In genomic region chr3:39124876-39125836, GRCh38 we compare ENCODE assay signal across 10 cellular contexts. TPM values are rescaled to one million over a fixed set of nuclear protein-coding genes. Genes with fewer than 3 reads are reported as not detected.
DNase-seq lines count a peak whose midpoint lies in the region; ATAC-seq, FAIRE-seq and TF ChIP-seq lines count a peak whose summit lies in the region.
"Had no signal": no experiment of that assay in that cellular context is flagged by ENCODE, and none has a peak within 500 bp of the region (broad histone marks: within the 10 kb centered on the region; RNA-seq: fewer than 3 reads in every experiment).

No MANE protein-coding gene starts in this region.

- no peaks in the 10 kb centered on the region for H3K27me3 ChIP-seq in endocrine pancreas (ENCODE audit: control insufficient read depth, insufficient read depth, low read length)

- ATAC-seq in mucosa of descending colon: peak; percentile 80

- peak; percentile 71 for DNase-seq in AG08395 (ENCODE audit: low spot score)
- peak; percentile 23 for DNase-seq in LHCN-M2 (ENCODE audit: low read depth)
- DNase-seq in mucosa of descending colon: peak in 1 of 3 donors; percentile 56
- DNase-seq in RCC 7860 (ENCODE audit: low spot score): no peak
- DNase-seq in G401 (ENCODE audit: low spot score): no peak
- DNase-seq in activated CD4-positive, CD25-positive, alpha-beta regulatory T cell (lab: John Stamatoyannopoulos, UW): no peak
- no peak for DNase-seq in NCI-H2107 treated with DMSO at 0.1 percent for 48 hours (lab: John Stamatoyannopoulos, UW; ENCODE audit: unreplicated experiment)
- DNase-seq: GDM1, NCI-H2029 had no signal

- intact Hi-C loops in mucosa of descending colon (cut with DNase I, micrococcal nuclease): loop anchor here (5.0 to 10.0 kb wide), 2 partner anchors 160 to 162 kb away; partner anchors contain the start of gene CX3CR1 (in 1 of the 2)

- no peaks in the 10 kb centered on the region for H3K36me3 ChIP-seq in endocrine pancreas (ENCODE audit: control insufficient read depth, insufficient read depth, low read length)
- no peaks in the 10 kb centered on the region for H3K36me3 ChIP-seq in mucosa of descending colon (ENCODE audit: low read depth)

- peak overlapping the region; percentile 4 for H3K9ac ChIP-seq in endocrine pancreas (ENCODE audit: control insufficient read depth, insufficient read depth, low read length)

- FAIRE-seq in RCC 7860 (lab: Jason Lieb, UNC): no peak

- in situ Hi-C loops in G401 (cut with HindIII; ENCODE audit: low sequenced_read_pairs): loop anchor here (25.0 kb wide), 1 partner anchor 162 kb away; the partner anchor contains the start of gene CX3CR1

- no peaks in the 10 kb centered on the region for H3K4me1 ChIP-seq in endocrine pancreas (ENCODE audit: control insufficient read depth, insufficient read depth, low read length)
- peaks cover 8% of the 10 kb centered on the region for H3K4me1 ChIP-seq in mucosa of descending colon (ENCODE audit: low read depth)

- H3K4me3 ChIP-seq in endocrine pancreas (ENCODE audit: control insufficient read depth, insufficient read depth, low read length): no peak overlapping the region
- H3K4me3 ChIP-seq in mucosa of descending colon: no peak overlapping the region

- H3K9me3 ChIP-seq in endocrine pancreas (ENCODE audit: control insufficient read depth, low read length): no peaks in the 10 kb centered on the region
- no peaks in the 10 kb centered on the region for H3K9me3 ChIP-seq in mucosa of descending colon

- TF ChIP-seq CTCF in mucosa of descending colon (IDR thresholded peaks at IDR 0.05): no peak

RNA-seq across cellular contexts. Expression of gene TTC21A, which starts 17.7 kb away (rescaled TPM):
- total RNA-seq in LHCN-M2 (2014; rRNA removed) (1.3 and 1.5 TPM in 2 replicates), mucosa of descending colon (10 to 100 TPM in 1 of 3 donors, 1 to 10 TPM in 2; 6.2 to 11.1 (median 7.2) TPM)
- polyA plus RNA-seq in LHCN-M2 (2012): 1.0 TPM
- 1.2 and 4.8 TPM in 2 replicates for total RNA-seq in G401 (2014; rRNA removed; shearing (Covaris generic))

RNA-seq across cellular contexts. Expression of gene GORASP1, which starts 17.7 kb away (rescaled TPM):
- total RNA-seq in LHCN-M2 (2014; rRNA removed) (46.2 and 50.2 TPM in 2 replicates), mucosa of descending colon (100 to 1,000 TPM in 1 of 3 donors, 10 to 100 TPM in 2; 93.5 to 122 (median 94.7) TPM)
- 29.2 TPM for polyA plus RNA-seq in LHCN-M2 (2012)
- total RNA-seq in G401 (2014; rRNA removed; shearing (Covaris generic)): 28.2 and 37.3 TPM in 2 replicates

RNA-seq across cellular contexts. Expression of gene CSRNP1, which starts 28.2 kb away (rescaled TPM):
- 13.0 and 18.9 TPM in 2 replicates for total RNA-seq in LHCN-M2 (2014; rRNA removed)
- 10.9 TPM for polyA plus RNA-seq in LHCN-M2 (2012)
- total RNA-seq in mucosa of descending colon: 10 to 100 TPM; 16.9 to 38.8 (median 21.4) TPM
- total RNA-seq in G401 (2014; rRNA removed; shearing (Covaris generic)): 21.5 and 29.1 TPM in 2 replicates

Comparison
In these comparisons a context has a peak if more than half of its experiments do, and no peak if none do; other contexts are left out.
1. DNase-seq: peak in AG08395 (single experiment) and LHCN-M2 (single experiment); none in RCC 7860 (single experiment), G401 (single experiment), activated CD4-positive, CD25-positive, alpha-beta regulatory T cell (0 of 4) and NCI-H2107 treated with DMSO at 0.1 percent for 48 hours (single experiment).